In genomic region chr14:61515436-61516124, GRCh38 we compare ENCODE assay signal across 16 cellular contexts.
DNase-seq lines count a peak whose midpoint lies in the region; ATAC-seq and TF ChIP-seq lines count a peak whose summit lies in the region.
"Had no signal": no experiment of that assay in that cellular context is flagged by ENCODE, and none has a peak within 500 bp of the region (broad histone marks: within the 10 kb centered on the region; RNA-seq: fewer than 3 reads in every experiment).

No MANE protein-coding gene starts in this region.

- H3K4me2 ChIP-seq in trophoblast cell (ENCODE audit: low read length): no peak overlapping the region

- H2BK12ac ChIP-seq in trophoblast cell (ENCODE audit: low read length): peak overlapping the region; percentile 75

- H3K27me3 Mint-ChIP-seq in CD4-positive, CD25-positive, alpha-beta regulatory T cell: no peaks in the 10 kb centered on the region
- H3K27me3 Mint-ChIP-seq: B cell had no signal

- peak overlapping the region; percentile 39 to 90 (median 65) for H3K27ac Mint-ChIP-seq in CD4-positive, CD25-positive, alpha-beta regulatory T cell
- H3K27ac Mint-ChIP-seq: B cell; nephron progenitor cell; T-helper 1 cell treated with Interleukin-12 subunit alpha and Interleukin-12 subunit beta and Interleukin-4 antibody, amounts not matched to agents 30 μg/mL and 1 μg/mL, for 36 hours had no signal

- H3K79me2 ChIP-seq in trophoblast cell (ENCODE audit: control insufficient read depth, insufficient read depth, low read length, poor library complexity): peaks cover 2% of the 10 kb centered on the region

- no peak overlapping the region for H2AFZ ChIP-seq in trophoblast cell (ENCODE audit: insufficient read depth, low read length, poor library complexity)

- peak overlapping the region; percentile 74 for H4K91ac ChIP-seq in trophoblast cell (ENCODE audit: low read depth, low read length)

- H3K14ac ChIP-seq in trophoblast cell (ENCODE audit: low read length): peak overlapping the region; percentile 19

- H3K9ac ChIP-seq in trophoblast cell (ENCODE audit: low read length) (no peak overlapping the region), colonic mucosa (ENCODE audit: low read depth in 2 of 2, low read length in 2 of 2) (no peak overlapping the region)

- H3K18ac ChIP-seq in trophoblast cell (ENCODE audit: low read length): peak overlapping the region; percentile 74

- H3K27me3 ChIP-seq in CD4-positive, CD25-positive, alpha-beta regulatory T cell (ENCODE audit: control insufficient read depth, insufficient read depth, low read length): no peaks in the 10 kb centered on the region
- H3K27me3 ChIP-seq in trophoblast cell (ENCODE audit: insufficient read depth, low read length) (no peaks in the 10 kb centered on the region), colonic mucosa (no peaks in the 10 kb centered on the region)

- H3K4ac ChIP-seq in trophoblast cell (ENCODE audit: low read depth, low read length): peak overlapping the region; percentile 15

- H2BK120ac ChIP-seq in trophoblast cell (ENCODE audit: insufficient read depth, low read length, poor library complexity): no peak overlapping the region

- peaks cover 58% of the 10 kb centered on the region for H3K36me3 ChIP-seq in CD4-positive, CD25-positive, alpha-beta regulatory T cell (ENCODE audit: control insufficient read depth, insufficient read depth, low read length)
- no peaks in the 10 kb centered on the region for H3K36me3 ChIP-seq in HEK293 (ENCODE audit: control insufficient read depth in 2 of 2, insufficient read depth in 1 of 2, low read length in 2 of 2)
- peaks cover 0 to 2% of the 10 kb centered on the region in 2 experiments for H3K36me3 ChIP-seq in trophoblast cell (ENCODE audit: control insufficient read depth in 1 of 2, insufficient read depth in 2 of 2, low read length in 2 of 2)
- no peaks in the 10 kb centered on the region for H3K36me3 ChIP-seq in colonic mucosa

- H2BK5ac ChIP-seq in trophoblast cell (ENCODE audit: low read depth, low read length, poor library complexity): peak overlapping the region; percentile 35

- H3K4me3 ChIP-seq in CD4-positive, CD25-positive, alpha-beta regulatory T cell (ENCODE audit: low read depth, low read length): no peak overlapping the region
- H3K4me3 ChIP-seq in HEK293 (ENCODE audit: low read depth, low read length) (no peak overlapping the region), trophoblast cell (ENCODE audit: low read depth, low read length) (no peak overlapping the region), colonic mucosa (no peak overlapping the region)
- H3K4me3 ChIP-seq: lung had no signal

- H3K27ac ChIP-seq in CD4-positive, CD25-positive, alpha-beta regulatory T cell (ENCODE audit: insufficient read depth, low read length, poor library complexity, severe bottlenecking): no peak overlapping the region
- H3K27ac ChIP-seq in HEK293 (ENCODE audit: extremely low read depth, low read depth, low read length) (0 out of 2 replicates have a peak overlapping the region, but pooled peaks have one; percentile 6), trophoblast cell (ENCODE audit: low read depth, low read length) (peak overlapping the region; percentile 97), colonic mucosa (no peak overlapping the region)

- no peaks in the 10 kb centered on the region for H3K9me3 ChIP-seq in CD4-positive, CD25-positive, alpha-beta regulatory T cell (ENCODE audit: control insufficient read depth in 2 of 2, low read length in 2 of 2)
- H3K9me3 ChIP-seq in HEK293 (ENCODE audit: control insufficient read depth, insufficient read depth, low read depth, low read length) (no peaks in the 10 kb centered on the region), trophoblast cell (ENCODE audit: insufficient read depth, low read depth, low read length) (no peaks in the 10 kb centered on the region), colonic mucosa (no peaks in the 10 kb centered on the region)

- CTCF ChIA-PET in HEK293 (lab: Yijun Ruan, JAX): interaction anchor here (0.9 to 1.0 kb wide), 2 partner anchors 16 to 41 kb away, joined by 3 read pairs; no protein-coding TSS in a partner anchor

- no peak for DNase-seq in CD4-positive, CD25-positive, alpha-beta regulatory T cell
- peak; percentile 55 for DNase-seq in amniotic epithelial cell (ENCODE audit: low read depth)
- peak in 1 of 2 donors; percentile 75 for DNase-seq in trophoblast cell
- no peak for DNase-seq in colonic mucosa
- DNase-seq in superior temporal gyrus (ENCODE audit: extremely low spot score): no peak
- DNase-seq: activated CD4-positive, CD25-positive, alpha-beta regulatory T cell; activated CD8-positive, alpha-beta memory T cell treated with anti-CD3 and anti-CD28 coated beads, Interleukin-2, amount 50 U/mL, for 48 hours; HCEC 1CT; NCI-H226; nephron progenitor cell had no signal

- H3K4me1 Mint-ChIP-seq in CD4-positive, CD25-positive, alpha-beta regulatory T cell: peaks cover 43 to 92% (median 58%) of the 10 kb centered on the region in 4 donors

- no peak overlapping the region for H4K12ac ChIP-seq in trophoblast cell (ENCODE audit: low read depth, low read length)

- no peak overlapping the region for H4K8ac ChIP-seq in trophoblast cell (ENCODE audit: low read depth, low read length)

- peaks cover 44% of the 10 kb centered on the region for H3K4me1 ChIP-seq in CD4-positive, CD25-positive, alpha-beta regulatory T cell (ENCODE audit: control insufficient read depth, insufficient read depth, low read length, poor library complexity, severe bottlenecking)
- H3K4me1 ChIP-seq in HEK293 (ENCODE audit: control insufficient read depth, insufficient read depth, low read length): no peaks in the 10 kb centered on the region
- peaks cover 39 to 46% of the 10 kb centered on the region in 2 experiments for H3K4me1 ChIP-seq in trophoblast cell (ENCODE audit: control insufficient read depth in 1 of 2, insufficient read depth in 2 of 2, low read length in 2 of 2)
- H3K4me1 ChIP-seq in colonic mucosa: peaks cover 13% of the 10 kb centered on the region

- peaks cover 22% of the 10 kb centered on the region for H3K36me3 Mint-ChIP-seq in CD4-positive, CD25-positive, alpha-beta regulatory T cell

- H3K9me3 Mint-ChIP-seq in CD4-positive, CD25-positive, alpha-beta regulatory T cell: no peaks in the 10 kb centered on the region
- H3K9me3 Mint-ChIP-seq: nephron progenitor cell; T-helper 1 cell treated with Interleukin-12 subunit alpha and Interleukin-12 subunit beta and Interleukin-4 antibody, amounts not matched to agents 30 μg/mL and 1 μg/mL, for 36 hours had no signal

- TF ChIP-seq CTCF in HEK293 (tag by site-specific recombination; IDR thresholded peaks at IDR 0.05): no peak
- TF ChIP-seq CTCF in colonic mucosa (IDR thresholded peaks at IDR 0.05): no peak

- no peak for ATAC-seq in CD4-positive, CD25-positive, alpha-beta regulatory T cell (ENCODE audit: low read depth in 2 of 2)
- no peak for ATAC-seq in GM18873 (IDR thresholded peaks at IDR 0.05; ENCODE audit: low FRiP score, unreplicated experiment)
- no peak for ATAC-seq in GM18861 (IDR thresholded peaks at IDR 0.05; ENCODE audit: unreplicated experiment)

- H2AK5ac ChIP-seq in trophoblast cell (ENCODE audit: low read length): peak overlapping the region; percentile 11

- no CpG with 5 or more reads among the region's 8 CpGs for WGBS in trophoblast cell (ENCODE audit: extremely low coverage, insufficient coverage, insufficient read length)

- H3K79me1 ChIP-seq in trophoblast cell (ENCODE audit: low read length): peaks cover 40% of the 10 kb centered on the region

- H3K23ac ChIP-seq in trophoblast cell (ENCODE audit: low read length): no peak overlapping the region

- H3K4me3 Mint-ChIP-seq in CD4-positive, CD25-positive, alpha-beta regulatory T cell: peak overlapping the region in 1 of 4 donors; percentile 46
- H3K4me3 Mint-ChIP-seq: B cell; nephron progenitor cell; T-helper 1 cell treated with Interleukin-12 subunit alpha and Interleukin-12 subunit beta and Interleukin-4 antibody, amounts not matched to agents 30 μg/mL and 1 μg/mL, for 36 hours had no signal

- POLR2A ChIA-PET in HEK293 (lab: Yijun Ruan, JAX): no interaction called here

- intact Hi-C loops in colonic mucosa (cut with DNase I): no loop called here

TF ChIP-seq in HEK293, 187 proteins besides CTCF, POLR2A, EP300 and RAD21 (continues in another document):
- TF ChIP-seq ZNF514 (tag by site-specific recombination; IDR thresholded peaks at IDR 0.05): no peak
- TF ChIP-seq ZNF830 (tag by site-specific recombination; IDR thresholded peaks at IDR 0.05; ENCODE audit: low read depth): no peak
- no peak for TF ChIP-seq ZNF747 (tag by site-specific recombination; IDR thresholded peaks at IDR 0.05)
- no peak for TF ChIP-seq ZNF510 (tag by site-specific recombination; IDR thresholded peaks at IDR 0.05; ENCODE audit: insufficient replicate concordance)
- TF ChIP-seq ZNF701 (tag by site-specific recombination; IDR thresholded peaks at IDR 0.05): no peak
- TF ChIP-seq ZNF423 (tag by site-specific recombination; IDR thresholded peaks at IDR 0.05): no peak
- TF ChIP-seq, protein P1, sequence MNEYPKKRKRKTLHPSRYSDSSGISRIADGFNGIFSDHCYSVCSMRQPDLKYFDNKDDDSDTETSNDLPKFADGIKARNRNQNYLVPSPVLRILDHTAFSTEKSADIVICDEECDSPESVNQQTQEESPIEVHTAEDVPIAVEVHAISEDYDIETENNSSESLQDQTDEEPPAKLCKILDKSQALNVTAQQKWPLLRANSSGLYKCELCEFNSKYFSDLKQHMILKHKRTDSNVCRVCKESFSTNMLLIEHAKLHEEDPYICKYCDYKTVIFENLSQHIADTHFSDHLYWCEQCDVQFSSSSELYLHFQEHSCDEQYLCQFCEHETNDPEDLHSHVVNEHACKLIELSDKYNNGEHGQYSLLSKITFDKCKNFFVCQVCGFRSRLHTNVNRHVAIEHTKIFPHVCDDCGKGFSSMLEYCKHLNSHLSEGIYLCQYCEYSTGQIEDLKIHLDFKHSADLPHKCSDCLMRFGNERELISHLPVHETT (tag by site-specific recombination; IDR thresholded peaks at IDR 0.05): no peak
- no peak for TF ChIP-seq ZNF24 (tag by site-specific recombination; IDR thresholded peaks at IDR 0.05)
- TF ChIP-seq, protein P2, sequence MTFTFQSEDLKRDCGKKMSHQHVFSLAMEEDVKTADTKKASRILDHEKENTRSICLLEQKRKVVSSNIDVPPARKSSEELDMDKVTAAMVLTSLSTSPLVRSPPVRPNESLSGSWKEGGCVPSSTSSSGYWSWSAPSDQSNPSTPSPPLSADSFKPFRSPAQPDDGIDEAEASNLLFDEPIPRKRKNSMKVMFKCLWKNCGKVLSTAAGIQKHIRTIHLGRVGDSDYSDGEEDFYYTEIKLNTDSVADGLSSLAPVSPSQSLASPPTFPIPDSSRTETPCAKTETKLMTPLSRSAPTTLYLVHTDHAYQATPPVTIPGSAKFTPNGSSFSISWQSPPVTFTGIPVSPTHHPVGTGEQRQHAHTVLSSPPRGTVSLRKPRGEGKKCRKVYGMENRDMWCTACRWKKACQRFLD (tag by site-specific recombination; IDR thresholded peaks at IDR 0.05): no peak
- no peak for TF ChIP-seq ZNF473 (tag by site-specific recombination; IDR thresholded peaks at IDR 0.05)
- TF ChIP-seq ZBTB7A (tag by site-specific recombination; IDR thresholded peaks at IDR 0.05; ENCODE audit: low read depth): no peak
- TF ChIP-seq ZFP69B (tag by site-specific recombination; IDR thresholded peaks at IDR 0.05): no peak
- TF ChIP-seq ZNF394 (tag by site-specific recombination; IDR thresholded peaks at IDR 0.05; ENCODE audit: borderline replicate concordance): no peak

Comparison
In these comparisons a context has a peak if more than half of its experiments do, and no peak if none do; other contexts are left out.
1. H3K27ac ChIP-seq: peak in HEK293 (single experiment) and trophoblast cell (single experiment); none in CD4-positive, CD25-positive, alpha-beta regulatory T cell (single experiment) and colonic mucosa (single experiment).